ENCODE assay signal across 15 cellular contexts in genomic region chr22:30943368-30943767, GRCh38. TPM values are rescaled to one million over a fixed set of nuclear protein-coding genes. Genes with fewer than 3 reads are reported as not detected.
DNase-seq lines count a peak whose midpoint lies in the region; ATAC-seq and TF ChIP-seq lines count a peak whose summit lies in the region.
"Had no signal": no experiment of that assay in that cellular context is flagged by ENCODE, and none has a peak within 500 bp of the region (broad histone marks: within the 10 kb centered on the region; RNA-seq: fewer than 3 reads in every experiment).

No MANE protein-coding gene starts in this region.

- H3K4me1 Mint-ChIP-seq in activated CD8-positive, alpha-beta memory T cell treated with anti-CD3 and anti-CD28 coated beads, Interleukin-2, amount 10 ng/mL, durations not matched to agents 7 days and 5 days, result peaks cover 64% of the 10 kb centered on the region
- peaks cover 85% of the 10 kb centered on the region for H3K4me1 Mint-ChIP-seq in activated naive CD4-positive, alpha-beta T cell treated with anti-CD3 and anti-CD28 coated beads, Interleukin-2, amount 50 U/mL, for 24 hours

- CTCF ChIA-PET in activated CD8-positive, alpha-beta memory T cell treated with anti-CD3 and anti-CD28 coated beads, Interleukin-2, amount 10 ng/mL, durations not matched to agents 7 days and 5 days (lab: Charles Lee), result interaction anchor here (1.8 kb wide), 1 partner anchor 142 kb away, joined by 5 read pairs; no protein-coding TSS in a partner anchor

- H3K27me3 Mint-ChIP-seq in activated CD8-positive, alpha-beta memory T cell treated with anti-CD3 and anti-CD28 coated beads, Interleukin-2, amount 10 ng/mL, durations not matched to agents 7 days and 5 days, result no peaks in the 10 kb centered on the region
- H3K27me3 Mint-ChIP-seq in activated naive CD4-positive, alpha-beta T cell treated with anti-CD3 and anti-CD28 coated beads, Interleukin-2, amount 50 U/mL, for 24 hours, result no peaks in the 10 kb centered on the region

- peak; percentile 93 for ATAC-seq in activated CD8-positive, alpha-beta memory T cell treated with anti-CD3 and anti-CD28 coated beads, Interleukin-2, amount 10 ng/mL, durations not matched to agents 7 days and 5 days
- ATAC-seq: left ventricle myocardium superior had no signal

- peak; percentile 92 for DNase-seq in activated CD8-positive, alpha-beta memory T cell treated with anti-CD3 and anti-CD28 coated beads, Interleukin-2, amount 10 ng/mL, durations not matched to agents 7 days and 5 days
- DNase-seq in activated CD8-positive, alpha-beta memory T cell treated with anti-CD3 and anti-CD28 coated beads for 24 hours, result no peak
- peak; percentile 29 for DNase-seq in activated CD4-positive, alpha-beta T cell treated with anti-CD3 and anti-CD28 coated beads for 1 hour
- DNase-seq in stimulated activated CD8-positive, alpha-beta memory T cell treated with anti-CD3 and anti-CD28 coated beads, Interleukin-4, amount 100 ng/mL, for 1 hour (ENCODE audit: low read depth in 2 of 2, low spot score in 1 of 2), result peak; percentile 22 to 38
- DNase-seq in erythroblast (lab: John Stamatoyannopoulos, UW), result no peak
- no peak for DNase-seq in mucosa of gallbladder (ENCODE audit: low spot score)
- DNase-seq in kidney tubule cell (ENCODE audit: low spot score), result no peak
- DNase-seq: COR-L47, H7, KBM-7, left ventricle myocardium superior, NCI-H187, nephron progenitor cell, Right ventricle myocardium superior had no signal

- H3K27ac Mint-ChIP-seq in activated CD8-positive, alpha-beta memory T cell treated with anti-CD3 and anti-CD28 coated beads, Interleukin-2, amount 10 ng/mL, durations not matched to agents 7 days and 5 days, result peak overlapping the region; percentile 77
- peak overlapping the region; percentile 43 for H3K27ac Mint-ChIP-seq in activated naive CD4-positive, alpha-beta T cell treated with anti-CD3 and anti-CD28 coated beads, Interleukin-2, amount 50 U/mL, for 24 hours

- H3K4me3 Mint-ChIP-seq in activated CD8-positive, alpha-beta memory T cell treated with anti-CD3 and anti-CD28 coated beads, Interleukin-2, amount 10 ng/mL, durations not matched to agents 7 days and 5 days, result no peak overlapping the region
- no peak overlapping the region for H3K4me3 Mint-ChIP-seq in activated naive CD4-positive, alpha-beta T cell treated with anti-CD3 and anti-CD28 coated beads, Interleukin-2, amount 50 U/mL, for 24 hours
- H3K4me3 Mint-ChIP-seq: nephron progenitor cell had no signal

- H3K36me3 Mint-ChIP-seq in activated CD8-positive, alpha-beta memory T cell treated with anti-CD3 and anti-CD28 coated beads, Interleukin-2, amount 10 ng/mL, durations not matched to agents 7 days and 5 days, result peaks cover 58% of the 10 kb centered on the region
- peaks cover 26% of the 10 kb centered on the region for H3K36me3 Mint-ChIP-seq in activated naive CD4-positive, alpha-beta T cell treated with anti-CD3 and anti-CD28 coated beads, Interleukin-2, amount 50 U/mL, for 24 hours

- H3K9me3 Mint-ChIP-seq in activated CD8-positive, alpha-beta memory T cell treated with anti-CD3 and anti-CD28 coated beads, Interleukin-2, amount 10 ng/mL, durations not matched to agents 7 days and 5 days (ENCODE audit: low read depth), result no peaks in the 10 kb centered on the region
- no peaks in the 10 kb centered on the region for H3K9me3 Mint-ChIP-seq in activated naive CD4-positive, alpha-beta T cell treated with anti-CD3 and anti-CD28 coated beads, Interleukin-2, amount 50 U/mL, for 24 hours
- H3K9me3 Mint-ChIP-seq: nephron progenitor cell had no signal

- TF ChIP-seq POLR2A in erythroblast (IDR thresholded peaks at IDR 0.05; ENCODE audit: low read length), result no peak

RNA-seq across cellular contexts. Expression of gene MORC2, which starts 25.2 kb away (rescaled TPM):
- 10 to 100 TPM; 27.0 to 28.7 TPM for total RNA-seq in activated CD8-positive, alpha-beta memory T cell treated with anti-CD3 and anti-CD28 coated beads, Interleukin-2, amount 10 ng/mL, durations not matched to agents 7 days and 5 days
- 21.5 TPM for total RNA-seq in mucosa of gallbladder

RNA-seq across cellular contexts. Expression of gene TUG1, which starts 25.7 kb away (rescaled TPM):
- 10 to 100 TPM; 56.7 to 69.8 TPM for total RNA-seq in activated CD8-positive, alpha-beta memory T cell treated with anti-CD3 and anti-CD28 coated beads, Interleukin-2, amount 10 ng/mL, durations not matched to agents 7 days and 5 days
- total RNA-seq in mucosa of gallbladder, result 79.4 TPM

Comparison
In these comparisons a context has a peak if more than half of its experiments do, and no peak if none do; other contexts are left out.
1. DNase-seq: peak in activated CD8-positive, alpha-beta memory T cell treated with anti-CD3 and anti-CD28 coated beads, Interleukin-2, amount 10 ng/mL, durations not matched to agents 7 days and 5 days (single experiment), activated CD4-positive, alpha-beta T cell treated with anti-CD3 and anti-CD28 coated beads for 1 hour (single experiment) and stimulated activated CD8-positive, alpha-beta memory T cell treated with anti-CD3 and anti-CD28 coated beads, Interleukin-4, amount 100 ng/mL, for 1 hour (2 of 2); none in activated CD8-positive, alpha-beta memory T cell treated with anti-CD3 and anti-CD28 coated beads for 24 hours (single experiment), erythroblast (0 of 2), mucosa of gallbladder (single experiment) and kidney tubule cell (single experiment).